ENCODE assay signal across 8 cellular contexts in the genomic region with DNA sequence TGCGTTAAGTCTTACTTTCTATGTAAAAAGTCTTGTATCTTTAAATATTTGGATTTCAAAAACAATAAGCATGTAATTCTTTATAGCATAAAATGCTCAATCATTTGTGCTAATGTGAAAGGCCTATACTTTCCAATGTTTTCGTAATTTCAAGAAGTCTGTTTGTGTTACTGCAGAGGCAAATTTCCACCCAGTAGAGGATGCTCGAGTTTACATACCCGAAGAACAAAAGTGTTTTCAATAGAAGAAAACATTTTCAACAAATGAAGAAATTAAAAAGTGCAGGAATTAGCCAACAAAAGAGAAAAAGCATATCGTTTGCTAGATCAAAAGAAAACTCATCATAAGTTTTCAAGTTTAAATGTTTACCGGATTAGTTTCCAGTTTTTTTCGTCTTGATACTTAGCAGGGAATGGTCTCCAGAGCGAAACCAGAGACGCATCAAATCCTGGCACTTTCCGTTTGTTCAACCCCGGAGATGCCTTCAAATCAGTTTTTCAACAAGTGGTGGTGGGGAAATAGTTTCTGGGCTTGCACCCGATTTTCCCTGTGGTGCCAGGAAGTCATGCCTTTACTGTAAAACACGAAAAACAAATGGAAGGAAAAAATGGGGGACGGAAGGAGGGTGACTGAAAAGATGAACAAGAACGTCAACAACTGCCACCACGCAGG. TPM values are rescaled to one million over a fixed set of nuclear protein-coding genes. Genes with fewer than 3 reads are reported as not detected.
DNase-seq lines count a peak whose midpoint lies in the region; ATAC-seq and TF ChIP-seq lines count a peak whose summit lies in the region.

No MANE protein-coding gene starts in this region.

- H3K9me3 ChIP-seq in H9 (ENCODE audit: control insufficient read depth, low read depth, low read length) = no peaks in the 10 kb centered on the region

- no peak overlapping the region for H2BK5ac ChIP-seq in H9 (ENCODE audit: insufficient read length, low read length)

- H3K27ac Mint-ChIP-seq in H9 = peak overlapping the region; percentile 84 to 97 (median 95)
- H3K27ac Mint-ChIP-seq in activated naive CD8-positive, alpha-beta T cell treated with anti-CD3 and anti-CD28 coated beads, Interleukin-2, amount 50 U/mL, for 24 hours = peak overlapping the region; percentile 93
- H3K27ac Mint-ChIP-seq in immature natural killer cell = peak overlapping the region; percentile 93 to 98 (median 97)
- peak overlapping the region; percentile 89 to 94 for H3K27ac Mint-ChIP-seq in stimulated activated naive CD8-positive, alpha-beta T cell treated with anti-CD3 and anti-CD28 coated beads, Interleukin-15, amount 100 ng/mL, for 72 hours

- no peak overlapping the region for H3K27ac ChIP-seq in H9 (ENCODE audit: insufficient read length, low read depth, low read length)

- no peaks in the 10 kb centered on the region for H3K27me3 Mint-ChIP-seq in H9 (ENCODE audit: low read depth)
- no peaks in the 10 kb centered on the region for H3K27me3 Mint-ChIP-seq in activated naive CD8-positive, alpha-beta T cell treated with anti-CD3 and anti-CD28 coated beads, Interleukin-2, amount 50 U/mL, for 24 hours
- peaks cover 3 to 8% (median 4%) of the 10 kb centered on the region in 3 donors for H3K27me3 Mint-ChIP-seq in immature natural killer cell (ENCODE audit: low read depth in 3 of 3)
- H3K27me3 Mint-ChIP-seq in stimulated activated naive CD8-positive, alpha-beta T cell treated with anti-CD3 and anti-CD28 coated beads, Interleukin-15, amount 100 ng/mL, for 72 hours = no peaks in the 10 kb centered on the region

- H2BK15ac ChIP-seq in H9 (ENCODE audit: low read depth, low read length) = no peak overlapping the region

- no peaks in the 10 kb centered on the region for H4K20me1 ChIP-seq in H9 (ENCODE audit: control insufficient read depth, insufficient read depth, insufficient read length)

- no peak overlapping the region for H3K23ac ChIP-seq in H9 (ENCODE audit: insufficient read length, low read depth, low read length)

- peak overlapping the region; percentile 48 for H3K9ac ChIP-seq in H9 (ENCODE audit: extremely low read depth, insufficient read length, low read length)

- peaks cover 13% of the 10 kb centered on the region for H3K23me2 ChIP-seq in H9 (ENCODE audit: insufficient read length, low read depth, low read length, poor library complexity, severe bottlenecking)

- H2BK120ac ChIP-seq in H9 (ENCODE audit: low read depth, low read length, poor library complexity, severe bottlenecking) = no peak overlapping the region

- no peak overlapping the region for H3T11ph ChIP-seq in H9 (ENCODE audit: low read length)

- H2AFZ ChIP-seq in H9 (ENCODE audit: low read length) = no peak overlapping the region

- no peaks in the 10 kb centered on the region for H3K79me1 ChIP-seq in H9 (ENCODE audit: insufficient read depth, low read depth, low read length, poor library complexity, severe bottlenecking)

- H3K4ac ChIP-seq in H9 (ENCODE audit: low read depth, low read length) = no peak overlapping the region

- WGBS in H9 (ENCODE audit: extremely low coverage, insufficient read length, low lambda C conversion rate) = no CpG with 5 or more reads among the region's 16 CpGs

- peak overlapping the region; percentile 70 for H3K4me2 ChIP-seq in H9 (ENCODE audit: insufficient read depth, insufficient read length, low read length)

- peak; percentile 46 for TF ChIP-seq CTCF in AG10803 (conservative IDR thresholded peaks at IDR 0.05; ENCODE audit: low read length)
- TF ChIP-seq CTCF in H9 (conservative IDR thresholded peaks at IDR 0.05) = no peak

- H2AK5ac ChIP-seq in H9 (ENCODE audit: insufficient read length, low read length) = no peak overlapping the region

- no peak overlapping the region for H4K91ac ChIP-seq in H9 (ENCODE audit: insufficient read length, low read depth, low read length)

- H3K27me3 ChIP-seq in H9 (ENCODE audit: insufficient read depth, low read length) = no peaks in the 10 kb centered on the region

- peak overlapping the region; percentile 96 to 98 for H3K4me3 Mint-ChIP-seq in H9
- H3K4me3 Mint-ChIP-seq in activated naive CD8-positive, alpha-beta T cell treated with anti-CD3 and anti-CD28 coated beads, Interleukin-2, amount 50 U/mL, for 24 hours = peak overlapping the region; percentile 95
- H3K4me3 Mint-ChIP-seq in immature natural killer cell = peak overlapping the region; percentile 95 to 98 (median 98)
- H3K4me3 Mint-ChIP-seq in stimulated activated naive CD8-positive, alpha-beta T cell treated with anti-CD3 and anti-CD28 coated beads, Interleukin-15, amount 100 ng/mL, for 72 hours = peak overlapping the region; percentile 96 to 98

- H3K4me1 Mint-ChIP-seq in H9 = peaks cover 18% of the 10 kb centered on the region in 2 experiments
- peaks cover 49% of the 10 kb centered on the region for H3K4me1 Mint-ChIP-seq in activated naive CD8-positive, alpha-beta T cell treated with anti-CD3 and anti-CD28 coated beads, Interleukin-2, amount 50 U/mL, for 24 hours
- peaks cover 49 to 81% of the 10 kb centered on the region in 2 donors for H3K4me1 Mint-ChIP-seq in immature natural killer cell
- peaks cover 34% of the 10 kb centered on the region for H3K4me1 Mint-ChIP-seq in stimulated activated naive CD8-positive, alpha-beta T cell treated with anti-CD3 and anti-CD28 coated beads, Interleukin-15, amount 100 ng/mL, for 72 hours

- H3K4me1 ChIP-seq in H9 (ENCODE audit: insufficient read depth, low read length) = no peaks in the 10 kb centered on the region

- H2BK20ac ChIP-seq in H9 (ENCODE audit: low read depth, low read length, poor library complexity, severe bottlenecking) = no peak overlapping the region

- H3K4me3 ChIP-seq in AG10803 (ENCODE audit: low read length) = peak overlapping the region; percentile 76

- H3K56ac ChIP-seq in H9 (ENCODE audit: insufficient read length, low read depth, low read length) = no peak overlapping the region

- no peak overlapping the region for H3K14ac ChIP-seq in H9 (ENCODE audit: insufficient read depth, low read length)

- no peak overlapping the region for H4K5ac ChIP-seq in H9 (ENCODE audit: insufficient read length, low read depth, low read length)

- DNase-seq in AG10803 (ENCODE audit: low read depth) (peak; percentile 33), H9 (no peak), immature natural killer cell (peak in 2 of 3 donors; percentile 3 to 5), mesenteric fat pad (ENCODE audit: low spot score) (no peak), germinal center (ENCODE audit: low spot score) (no peak), GF-D8 (lab: John Stamatoyannopoulos, UW) (no peak)
- DNase-seq in activated naive CD8-positive, alpha-beta T cell treated with anti-CD3 and anti-CD28 coated beads, Interleukin-2, amount 50 U/mL, for 24 hours = no peak
- no peak for DNase-seq in stimulated activated naive CD8-positive, alpha-beta T cell treated with anti-CD3 and anti-CD28 coated beads, Interleukin-15, amount 100 ng/mL, for 72 hours

- H3K18ac ChIP-seq in H9 (ENCODE audit: insufficient read length, low read depth, low read length) = no peak overlapping the region

- ATAC-seq in activated naive CD8-positive, alpha-beta T cell treated with anti-CD3 and anti-CD28 coated beads, Interleukin-2, amount 50 U/mL, for 24 hours = no peak
- ATAC-seq in stimulated activated naive CD8-positive, alpha-beta T cell treated with anti-CD3 and anti-CD28 coated beads, Interleukin-15, amount 100 ng/mL, for 72 hours = no peak

- no peaks in the 10 kb centered on the region; the same call in 1 of the 2 replicates for H3K79me2 ChIP-seq in H9 (ENCODE audit: insufficient read depth, low read length)

- no peak overlapping the region for H4K8ac ChIP-seq in H9 (replicated peaks; ENCODE audit: insufficient read length, low read depth, low read length)

- H3K36me3 Mint-ChIP-seq in H9 (ENCODE audit: insufficient read depth in 1 of 3, low read depth in 3 of 3) (peaks cover 6 to 28% (median 25%) of the 10 kb centered on the region in 3 experiments; a peak in 5 of 7 replicates), immature natural killer cell (peaks cover 13 to 27% (median 13%) of the 10 kb centered on the region in 3 donors)
- H3K36me3 Mint-ChIP-seq in activated naive CD8-positive, alpha-beta T cell treated with anti-CD3 and anti-CD28 coated beads, Interleukin-2, amount 50 U/mL, for 24 hours (ENCODE audit: low read depth) = peaks cover 36% of the 10 kb centered on the region

- H3K9me3 Mint-ChIP-seq in H9 = peaks cover 0 to 1% of the 10 kb centered on the region in 2 experiments; a peak in 2 of 5 replicates
- H3K9me3 Mint-ChIP-seq in activated naive CD8-positive, alpha-beta T cell treated with anti-CD3 and anti-CD28 coated beads, Interleukin-2, amount 50 U/mL, for 24 hours = no peaks in the 10 kb centered on the region
- H3K9me3 Mint-ChIP-seq in immature natural killer cell = no peaks in the 10 kb centered on the region
- no peaks in the 10 kb centered on the region for H3K9me3 Mint-ChIP-seq in stimulated activated naive CD8-positive, alpha-beta T cell treated with anti-CD3 and anti-CD28 coated beads, Interleukin-15, amount 100 ng/mL, for 72 hours

- no peak overlapping the region for H2BK12ac ChIP-seq in H9 (ENCODE audit: insufficient read length, low read depth, low read length)

RNA-seq across cellular contexts. Expression of a gene that starts 1.0 kb away (rescaled TPM):
- 72.1 and 75.0 TPM in 2 replicates for total RNA-seq in H9 (2021)
- polyA plus RNA-seq in immature natural killer cell = 100 to 1,000 TPM in 1 of 3 donors, 10 to 100 TPM in 2; 77.5 to 105 (median 81.8) TPM
- total RNA-seq in mesenteric fat pad = 63.3 TPM

RNA-seq across cellular contexts. Expression of a gene that starts 1.3 kb away (rescaled TPM):
- total RNA-seq in H9 (2021) (6.9 and 8.7 TPM in 2 replicates), mesenteric fat pad (15.9 TPM)
- polyA plus RNA-seq in immature natural killer cell = 10 to 100 TPM in 1 of 3 donors, 1 to 10 TPM in 2; 7.0 to 13.6 (median 7.5) TPM

Comparison
In these comparisons a context has a peak if more than half of its experiments do, and no peak if none do; other contexts are left out.
1. DNase-seq: peak in AG10803 (single experiment) and immature natural killer cell (2 of 3); none in H9 (single experiment), activated naive CD8-positive, alpha-beta T cell treated with anti-CD3 and anti-CD28 coated beads, Interleukin-2, amount 50 U/mL, for 24 hours (single experiment), stimulated activated naive CD8-positive, alpha-beta T cell treated with anti-CD3 and anti-CD28 coated beads, Interleukin-15, amount 100 ng/mL, for 72 hours (0 of 2), mesenteric fat pad (single experiment), germinal center (single experiment) and GF-D8 (single experiment).
2. Peak in every context shown above with its lines, with median percentiles within 50 percentile points of each other: H3K27ac Mint-ChIP-seq and H3K4me3 Mint-ChIP-seq.